In genomic region chr22:40679964-40680818, GRCh38 we compare ENCODE assay signal across 12 cellular contexts. TPM values are rescaled to one million over a fixed set of nuclear protein-coding genes. Genes with fewer than 3 reads are reported as not detected.
A peak's percentile ranks its signal among the peaks of the same experiment; 100 is the strongest.
DNase-seq lines count a peak whose midpoint lies in the region; ATAC-seq and TF ChIP-seq lines count a peak whose summit lies in the region.
"Had no signal": no experiment of that assay in that cellular context is flagged by ENCODE, and none has a peak within 500 bp of the region (broad histone marks: within the 10 kb centered on the region; RNA-seq: fewer than 3 reads in every experiment).

No MANE protein-coding gene starts in this region.

- H3K9ac ChIP-seq in trophoblast cell (ENCODE audit: low read length) = peak overlapping the region; percentile 10

- H3K27ac Mint-ChIP-seq in GM23338 = no peak overlapping the region; the same call in 1 of the 2 replicates
- H3K27ac Mint-ChIP-seq in WTC11 = peak overlapping the region; percentile 57; the same call in 1 of the 2 replicates
- peak overlapping the region in 1 of 2 donors; percentile 17 for H3K27ac Mint-ChIP-seq in T-cell
- H3K27ac Mint-ChIP-seq: activated B cell treated with CpG ODN at 0.5 μM for 24 hours had no signal

- CTCF ChIA-PET in WTC11 (lab: Charles Lee) (interaction anchor here (0.6 to 3.1 kb wide), 9 partner anchors 9 to 243 kb away, joined by 3 to 8 read pairs (median 4); partner anchors contain the start of gene SLC25A17), T-cell (lab: Charles Lee) (interaction anchor here in 1 of 2 donors (0.8 kb wide), 1 partner anchor 80 kb away, joined by 4 read pairs; no protein-coding TSS in a partner anchor)

- no peaks in the 10 kb centered on the region for H3K9me2 ChIP-seq in GM23338 (ENCODE audit: insufficient read depth)

- H3K4me1 ChIP-seq in GM23338 (ENCODE audit: insufficient read depth) = peaks cover 25% of the 10 kb centered on the region
- H3K4me1 ChIP-seq in trophoblast cell (ENCODE audit: control insufficient read depth in 1 of 2, insufficient read depth in 2 of 2, low read length in 2 of 2) = peaks cover 21 to 45% of the 10 kb centered on the region in 2 experiments

- POLR2A ChIA-PET in WTC11 (lab: Charles Lee) (interaction anchor here (0.6 kb wide), 1 partner anchor 31 kb away, joined by 7 read pairs; no protein-coding TSS in a partner anchor), T-cell (lab: Charles Lee) (interaction anchor here in 1 of 2 donors (0.6 kb wide), 1 partner anchor 8 kb away, joined by 10 read pairs; no protein-coding TSS in a partner anchor)

- H3K27ac ChIP-seq in GM23338 (ENCODE audit: low read depth) (peak overlapping the region; percentile 55; the same call in 1 of the 2 replicates), trophoblast cell (ENCODE audit: low read depth, low read length) (peak overlapping the region; percentile 57)

- H3K36me3 ChIP-seq in GM23338 (ENCODE audit: insufficient read depth) (no peaks in the 10 kb centered on the region), trophoblast cell (ENCODE audit: control insufficient read depth in 1 of 2, insufficient read depth in 2 of 2, low read length in 2 of 2) (peaks cover 11 to 12% of the 10 kb centered on the region in 2 experiments)

- no peaks in the 10 kb centered on the region for H4K20me1 ChIP-seq in GM23338 (replicated peaks; ENCODE audit: insufficient read depth)

- H3K4me2 ChIP-seq in GM23338 (peak overlapping the region; percentile 26; the same call in 1 of the 2 replicates), trophoblast cell (ENCODE audit: low read length) (peak overlapping the region; percentile 56)

- H2AK5ac ChIP-seq in trophoblast cell (ENCODE audit: low read length) = peak overlapping the region; percentile 30

- H4K91ac ChIP-seq in trophoblast cell (ENCODE audit: low read depth, low read length) = peak overlapping the region; percentile 80

- H3K23ac ChIP-seq in trophoblast cell (ENCODE audit: low read length) = no peak overlapping the region

- peak overlapping the region; percentile 53 for H2BK5ac ChIP-seq in trophoblast cell (ENCODE audit: low read depth, low read length, poor library complexity)

- no peak overlapping the region for H3K4me3 ChIP-seq in GM23338
- H3K4me3 ChIP-seq in fibroblast of the aortic adventitia (ENCODE audit: low read depth, low read length) = no peak overlapping the region
- peak overlapping the region; percentile 67 for H3K4me3 ChIP-seq in trophoblast cell (ENCODE audit: low read depth, low read length)

- H3K14ac ChIP-seq in trophoblast cell (ENCODE audit: low read length) = peak overlapping the region; percentile 72

- H3K4me1 Mint-ChIP-seq in GM23338 (peaks cover 59% of the 10 kb centered on the region), WTC11 (peaks cover 64% of the 10 kb centered on the region), T-cell (peaks cover 7 to 17% (median 13%) of the 10 kb centered on the region in 3 donors)

- TF ChIP-seq CTCF in GM23338 (conservative IDR thresholded peaks at IDR 0.05; ENCODE audit: low read depth in 2 of 2) (peak in 1 of 2 experiments; percentile 55; a peak in 2 of 4 replicates), WTC11 (IDR thresholded peaks at IDR 0.05) (no peak), fibroblast of the aortic adventitia (IDR thresholded peaks at IDR 0.05; ENCODE audit: insufficient read depth, low read length) (peak; percentile 4), GM13977 (IDR thresholded peaks at IDR 0.05; ENCODE audit: extremely low read depth, insufficient read depth, missing control alignments) (no peak)

- H3K79me2 ChIP-seq in GM23338 (replicated peaks; ENCODE audit: insufficient read depth) = peaks cover 2% of the 10 kb centered on the region; the same call in 1 of the 2 replicates
- peaks cover 4% of the 10 kb centered on the region for H3K79me2 ChIP-seq in trophoblast cell (ENCODE audit: control insufficient read depth, insufficient read depth, low read length, poor library complexity)

- peak overlapping the region; percentile 57 for H3K4ac ChIP-seq in trophoblast cell (ENCODE audit: low read depth, low read length)

- H3F3A ChIP-seq in GM23338 (replicated peaks; ENCODE audit: low read depth) = peaks cover 20% of the 10 kb centered on the region

- H3K27me3 Mint-ChIP-seq in GM23338 (ENCODE audit: insufficient read depth, low read depth, poor library complexity) (peaks cover 38% of the 10 kb centered on the region), WTC11 (ENCODE audit: low read depth) (no peaks in the 10 kb centered on the region), T-cell (peaks cover 13 to 22% of the 10 kb centered on the region in 2 donors)

- WGBS in trophoblast cell (ENCODE audit: extremely low coverage, insufficient coverage, insufficient read length) = no CpG with 5 or more reads among the region's 9 CpGs

- H3K9me3 ChIP-seq in trophoblast cell (ENCODE audit: insufficient read depth, low read depth, low read length) = peaks cover 1% of the 10 kb centered on the region

- in situ Hi-C loops in GM13977 (cut with MboI; ENCODE audit: low pct_unique_long_range_greater_than_20kb, low sequenced_read_pairs, unreplicated experiment) = no loop called here

- H3K36me3 Mint-ChIP-seq in GM23338 (ENCODE audit: low read depth) (peaks cover 3% of the 10 kb centered on the region), WTC11 (peaks cover 4% of the 10 kb centered on the region; the same call in 1 of the 2 replicates), T-cell (no peaks in the 10 kb centered on the region)

- DNase-seq in GM23338 (ENCODE audit: low spot score) (peak; percentile 31), WTC11 (ENCODE audit: low spot score) (no peak), fibroblast of the aortic adventitia (ENCODE audit: low read depth) (peak; percentile 18), trophoblast cell (peak in 1 of 2 donors; percentile 43), GM13977 (ENCODE audit: low spot score) (no peak), T-cell (no peak)
- DNase-seq: activated B cell treated with CpG ODN at 0.5 μM for 24 hours, activated gamma-delta T cell treated with Interleukin-2 at 50 U/mL for 16 hours, GF-D8 had no signal

- peak overlapping the region; percentile 34 for H2BK120ac ChIP-seq in trophoblast cell (ENCODE audit: insufficient read depth, low read length, poor library complexity)

- no peaks in the 10 kb centered on the region for H3K27me3 ChIP-seq in GM23338 (ENCODE audit: insufficient read depth)
- no peaks in the 10 kb centered on the region for H3K27me3 ChIP-seq in trophoblast cell (ENCODE audit: insufficient read depth, low read length)

- peak overlapping the region; percentile 83 for H2BK12ac ChIP-seq in trophoblast cell (ENCODE audit: low read length)

- H3K79me1 ChIP-seq in trophoblast cell (ENCODE audit: low read length) = peaks cover 36% of the 10 kb centered on the region

- peak overlapping the region; percentile 67 for H4K8ac ChIP-seq in trophoblast cell (ENCODE audit: low read depth, low read length)

- H3K4me3 Mint-ChIP-seq in GM23338 (peak overlapping the region; percentile 62), WTC11 (peak overlapping the region; percentile 34; the same call in 1 of the 2 replicates), T-cell (no peak overlapping the region)
- H3K4me3 Mint-ChIP-seq: activated B cell treated with CpG ODN at 0.5 μM for 24 hours had no signal

- no peak overlapping the region for H4K12ac ChIP-seq in trophoblast cell (ENCODE audit: low read depth, low read length)

- ATAC-seq in GM23338 (no peak), WTC11 (no peak), GM18520 (IDR thresholded peaks at IDR 0.05; ENCODE audit: unreplicated experiment) (no peak), HG03469 (IDR thresholded peaks at IDR 0.05; ENCODE audit: unreplicated experiment) (no peak), T-cell (replicated peaks in 1 of 4) (no peak)

- no peaks in the 10 kb centered on the region for H3K9me3 Mint-ChIP-seq in GM23338
- no peaks in the 10 kb centered on the region; the same call in 1 of the 2 replicates for H3K9me3 Mint-ChIP-seq in WTC11
- H3K9me3 Mint-ChIP-seq in T-cell = no peaks in the 10 kb centered on the region
- H3K9me3 Mint-ChIP-seq: activated B cell treated with CpG ODN at 0.5 μM for 24 hours had no signal

- H3K18ac ChIP-seq in trophoblast cell (ENCODE audit: low read length) = peak overlapping the region; percentile 41

- no peak overlapping the region for H2AFZ ChIP-seq in GM23338
- no peak overlapping the region for H2AFZ ChIP-seq in trophoblast cell (ENCODE audit: insufficient read depth, low read length, poor library complexity)

TF ChIP-seq in WTC11, 78 proteins besides CTCF, POLR2A, EP300 and RAD21 (continues in another document):
- TF ChIP-seq NR1H2 (CRISPR knock-in tag; IDR thresholded peaks at IDR 0.05) = no peak
- no peak for TF ChIP-seq FOXJ3 (CRISPR knock-in tag; IDR thresholded peaks at IDR 0.05; ENCODE audit: borderline replicate concordance)
- TF ChIP-seq ZNF317 (CRISPR knock-in tag; IDR thresholded peaks at IDR 0.05; ENCODE audit: borderline replicate concordance, low read depth) = no peak

RNA-seq across cellular contexts. Expression of gene MCHR1, which starts 0.9 kb away (rescaled TPM):
- total RNA-seq in GM23338 (2014; rRNA removed; shearing (Covaris generic)) = 0.27 and 2.4 TPM in 2 replicates
- polyA plus RNA-seq in GM23338 (2016; fragmentation: Nextera tagmentation; extraction: Ambion mirVana) = 0.83 and 0.91 TPM in 2 replicates
- total RNA-seq in WTC11 (2021) = 0.57 to 1.0 TPM (median 0.69 TPM) in 3 replicates
- under 0.01 TPM in 1 of 2 replicates, not detected in the other for total RNA-seq in fibroblast of the aortic adventitia (ENCODE audit: low replicate concordance)
- 28.8 and 36.5 TPM in 2 replicates for polyA plus RNA-seq in trophoblast cell (2013)
- not detected for total RNA-seq in T-cell
- total RNA-seq: activated B cell treated with CpG ODN at 0.5 μM for 24 hours, OCI-LY7 had no signal

RNA-seq across cellular contexts. Expression of gene MRTFA, which starts 43.7 kb away (rescaled TPM):
- total RNA-seq in GM23338 (2014; rRNA removed; shearing (Covaris generic)) = 85.2 and 92.4 TPM in 2 replicates
- 18.1 and 19.3 TPM in 2 replicates for polyA plus RNA-seq in GM23338 (2016; fragmentation: Nextera tagmentation; extraction: Ambion mirVana)
- total RNA-seq in WTC11 (2021) = 39.7 to 49.8 TPM (median 48.4 TPM) in 3 replicates
- total RNA-seq in fibroblast of the aortic adventitia (ENCODE audit: low replicate concordance) = 25.8 and 90.4 TPM in 2 replicates
- polyA plus RNA-seq in trophoblast cell (2013) = 51.3 and 51.5 TPM in 2 replicates
- 100 to 1,000 TPM in 3 of 5 donors, 10 to 100 TPM in 2; 81.9 to 118 (median 114) TPM for total RNA-seq in T-cell

Comparison
In these comparisons a context has a peak if more than half of its experiments do, and no peak if none do; other contexts are left out.
1. DNase-seq: peak in GM23338 (single experiment) and fibroblast of the aortic adventitia (single experiment); none in WTC11 (single experiment), GM13977 (single experiment) and T-cell (0 of 34).
2. H3K4me3 Mint-ChIP-seq: peak in GM23338 (single experiment) and WTC11 (single experiment); none in T-cell (0 of 3).